1 cellular context compared by ENCODE assay signal in genomic region chr12:112299704-112300103, GRCh38.
TF ChIP-seq lines count a peak whose summit lies in the region.

No MANE protein-coding gene starts in this region.

TF ChIP-seq in GM23338, 12 proteins besides CTCF, POLR2A, EP300 and RAD21 (continued from another document):
- TF ChIP-seq ETS1 (IDR thresholded peaks at IDR 0.05): no peak
- TF ChIP-seq STAT1 (IDR thresholded peaks at IDR 0.05; ENCODE audit: unreplicated experiment): no peak
- no peak for TF ChIP-seq ZNF462 (CRISPR knock-in tag; IDR thresholded peaks at IDR 0.05)
- no peak for TF ChIP-seq POLR2AphosphoS5 (IDR thresholded peaks at IDR 0.05; ENCODE audit: low read depth)
- TF ChIP-seq JUNB (IDR thresholded peaks at IDR 0.05; ENCODE audit: unreplicated experiment): no peak
